Comparison of ENCODE assay signal across 30 cellular contexts in the genomic region with DNA sequence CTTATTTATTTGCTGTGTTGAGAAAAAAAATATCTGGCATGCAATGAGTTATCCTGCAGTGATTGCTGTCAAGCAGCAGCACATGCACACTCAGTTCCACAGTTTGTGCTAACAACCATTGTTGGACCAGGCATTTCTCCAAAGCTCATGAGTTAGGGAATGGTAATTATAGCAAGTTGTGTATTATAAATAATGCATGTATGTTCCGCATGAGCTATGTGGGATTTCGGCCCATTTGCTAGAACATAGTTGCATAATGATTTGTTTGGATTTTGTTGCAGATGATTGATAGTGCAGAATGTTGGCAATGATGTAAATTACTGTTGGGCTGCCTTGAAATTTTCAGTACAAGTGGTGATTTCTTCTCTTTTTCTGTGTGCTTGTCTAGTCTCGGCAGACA. TPM values are rescaled to one million over a fixed set of nuclear protein-coding genes. Genes with fewer than 3 reads are reported as not detected.
A peak's percentile ranks its signal among the peaks of the same experiment; 100 is the strongest.
DNase-seq lines count a peak whose midpoint lies in the region; ATAC-seq and TF ChIP-seq lines count a peak whose summit lies in the region.
"Had no signal": no experiment of that assay in that cellular context is flagged by ENCODE, and none has a peak within 500 bp of the region (broad histone marks: within the 10 kb centered on the region; RNA-seq: fewer than 3 reads in every experiment).

No MANE protein-coding gene starts in this region.

- no peaks in the 10 kb centered on the region for H3K9me2 ChIP-seq in OCI-LY1 (ENCODE audit: low read depth, low read length)

- no peak for TF ChIP-seq POLR2A in uterus (IDR thresholded peaks at IDR 0.05)

- H3K27ac ChIP-seq in 22Rv1 (peak overlapping the region; percentile 81), OCI-LY1 (ENCODE audit: low read depth, low read length, poor library complexity, severe bottlenecking) (peak overlapping the region; percentile 44), uterus (no peak overlapping the region)
- H3K27ac ChIP-seq: esophagus squamous epithelium, gastrocnemius medialis, left lung, SJSA1, upper lobe of left lung had no signal

- H3K36me3 Mint-ChIP-seq in glutamatergic neuron (ENCODE audit: unreplicated experiment) = no peaks in the 10 kb centered on the region
- H3K36me3 Mint-ChIP-seq: activated naive CD4-positive, alpha-beta T cell treated with anti-CD3 and anti-CD28 coated beads, Interleukin-2, amount 50 U/mL, for 72 hours; immature natural killer cell; mesothelial cell of epicardium; naive B cell had no signal

- no peak for TF ChIP-seq RAD21 in Ishikawa (IDR thresholded peaks at IDR 0.05; ENCODE audit: low read depth)

- H3K9me3 ChIP-seq in OCI-LY1 (ENCODE audit: low read length) (no peaks in the 10 kb centered on the region), uterus (no peaks in the 10 kb centered on the region)
- H3K9me3 ChIP-seq: esophagus squamous epithelium, gastrocnemius medialis, left lung, SJSA1, upper lobe of left lung had no signal

- H3K4me3 ChIP-seq in OCI-LY1 (ENCODE audit: low read depth, low read length, poor library complexity, severe bottlenecking) (peak overlapping the region; percentile 42), uterus (no peak overlapping the region)
- H3K4me3 ChIP-seq: esophagus squamous epithelium, gastrocnemius medialis, left lung, SJSA1, upper lobe of left lung had no signal

- no peak overlapping the region for H3K9ac ChIP-seq in OCI-LY1 (ENCODE audit: low read length)

- H3K36me3 ChIP-seq in OCI-LY1 (ENCODE audit: insufficient read depth, low read length) = no peaks in the 10 kb centered on the region
- no peaks in the 10 kb centered on the region for H3K36me3 ChIP-seq in uterus
- H3K36me3 ChIP-seq: esophagus squamous epithelium, gastrocnemius medialis, left lung, SJSA1, upper lobe of left lung had no signal

- peaks cover 49% of the 10 kb centered on the region for H3K4me1 Mint-ChIP-seq in glutamatergic neuron (ENCODE audit: low read depth, unreplicated experiment)
- H3K4me1 Mint-ChIP-seq: activated CD4-positive, alpha-beta memory T cell treated with anti-CD3 and anti-CD28 coated beads, Interleukin-2, amount 10 ng/mL, durations not matched to agents 7 days and 5 days; IgD-negative memory B cell; immature natural killer cell; naive B cell had no signal

- TF ChIP-seq EP300 in Ishikawa (IDR thresholded peaks at IDR 0.05; ENCODE audit: borderline replicate concordance) = peak; percentile 42; the same call in 1 of the 2 replicates

- H3K27me3 ChIP-seq in OCI-LY1 (ENCODE audit: insufficient read depth, low read length) (no peaks in the 10 kb centered on the region), uterus (no peaks in the 10 kb centered on the region)
- H3K27me3 ChIP-seq: esophagus squamous epithelium, gastrocnemius medialis, left lung, SJSA1, upper lobe of left lung had no signal

- no peaks in the 10 kb centered on the region for H4K20me1 ChIP-seq in OCI-LY1 (ENCODE audit: insufficient read depth, low read length)

- DNase-seq in glutamatergic neuron (no peak), uterus (no peak)
- DNase-seq: ACHN; activated CD4-positive, alpha-beta memory T cell treated with anti-CD3 and anti-CD28 coated beads, Interleukin-2, amount 10 ng/mL, durations not matched to agents 7 days and 5 days; activated CD4-positive, CD25-positive, alpha-beta regulatory T cell treated with anti-CD3 and anti-CD28 coated beads, Interleukin-2, amount 50 U/mL, for 72 hours; DMS53; esophagus squamous epithelium; gastrocnemius medialis; H7; hypothalamus; immature natural killer cell; left lung; naive B cell; NCI-H1105; NCI-H2029; NCI-H510A; stimulated activated CD4-positive, alpha-beta T cell treated with anti-CD3 and anti-CD28 coated beads, Interleukin-2, amount 100 ng/mL, for 48 hours; upper lobe of left lung had no signal

- peaks cover 8% of the 10 kb centered on the region for H3K27me3 Mint-ChIP-seq in glutamatergic neuron (ENCODE audit: unreplicated experiment)
- H3K27me3 Mint-ChIP-seq: activated CD4-positive, alpha-beta memory T cell treated with anti-CD3 and anti-CD28 coated beads, Interleukin-2, amount 10 ng/mL, durations not matched to agents 7 days and 5 days; IgD-negative memory B cell; naive B cell had no signal

- TF ChIP-seq CTCF in 22Rv1 (IDR thresholded peaks at IDR 0.05) = no peak
- TF ChIP-seq CTCF in OCI-LY1 (IDR thresholded peaks at IDR 0.05; ENCODE audit: low read length) = no peak
- TF ChIP-seq CTCF in glutamatergic neuron (IDR thresholded peaks at IDR 0.05; ENCODE audit: partially characterized antibody, unreplicated experiment) = no peak
- no peak for TF ChIP-seq CTCF in uterus (IDR thresholded peaks at IDR 0.05)

- peak overlapping the region; percentile 75 for H3K27ac Mint-ChIP-seq in glutamatergic neuron (ENCODE audit: unreplicated experiment)
- H3K27ac Mint-ChIP-seq: activated CD4-positive, alpha-beta memory T cell treated with anti-CD3 and anti-CD28 coated beads, Interleukin-2, amount 10 ng/mL, durations not matched to agents 7 days and 5 days; activated naive CD4-positive, alpha-beta T cell treated with anti-CD3 and anti-CD28 coated beads, Interleukin-2, amount 50 U/mL, for 72 hours; IgD-negative memory B cell; immature natural killer cell; mesothelial cell of epicardium; naive B cell had no signal

- H3K79me2 ChIP-seq in OCI-LY1 (ENCODE audit: insufficient read depth, low read length) = no peaks in the 10 kb centered on the region

- no peak overlapping the region for H3K4me3 Mint-ChIP-seq in glutamatergic neuron (ENCODE audit: unreplicated experiment)
- H3K4me3 Mint-ChIP-seq: activated CD4-positive, alpha-beta memory T cell treated with anti-CD3 and anti-CD28 coated beads, Interleukin-2, amount 10 ng/mL, durations not matched to agents 7 days and 5 days; immature natural killer cell; mesothelial cell of epicardium; naive B cell had no signal

- peak overlapping the region; percentile 34; the same call in 1 of the 2 replicates for H2AFZ ChIP-seq in OCI-LY1 (ENCODE audit: low read length)

- H3F3A ChIP-seq in OCI-LY1 (ENCODE audit: insufficient read depth, low read length) = 0 out of 2 replicates have a peak, but pooled peaks cover 2% of the 10 kb centered on the region

- H3K4me1 ChIP-seq in OCI-LY1 (ENCODE audit: insufficient read depth, low read length, severe bottlenecking) (peaks cover 54% of the 10 kb centered on the region), uterus (no peaks in the 10 kb centered on the region)
- H3K4me1 ChIP-seq: esophagus squamous epithelium, gastrocnemius medialis, left lung, SJSA1, upper lobe of left lung had no signal

- intact Hi-C loops in uterus (cut with DNase I; ENCODE audit: low total_unique reads) = no loop called here

- H3K4me2 ChIP-seq in OCI-LY1 (ENCODE audit: low read length) = peak overlapping the region; percentile 57

- ATAC-seq in GM18909 (IDR thresholded peaks at IDR 0.05; ENCODE audit: poor library complexity, unreplicated experiment) = no peak
- no peak for ATAC-seq in SK-N-SH treated with all-trans-retinoic acid at 6 μM for 48 hours
- no peak for ATAC-seq in HG03442 (IDR thresholded peaks at IDR 0.05; ENCODE audit: unreplicated experiment)
- ATAC-seq: gastrocnemius medialis, left lung had no signal

- peaks cover 12% of the 10 kb centered on the region for H3K9me3 Mint-ChIP-seq in glutamatergic neuron (ENCODE audit: unreplicated experiment)
- H3K9me3 Mint-ChIP-seq: activated CD4-positive, alpha-beta memory T cell treated with anti-CD3 and anti-CD28 coated beads, Interleukin-2, amount 10 ng/mL, durations not matched to agents 7 days and 5 days; activated naive CD4-positive, alpha-beta T cell treated with anti-CD3 and anti-CD28 coated beads, Interleukin-2, amount 50 U/mL, for 72 hours; IgD-negative memory B cell; mesothelial cell of epicardium had no signal

TF ChIP-seq in Ishikawa, 13 proteins besides CTCF, POLR2A, EP300 and RAD21 (continues in another document):
- TF ChIP-seq ZBTB7A (IDR thresholded peaks at IDR 0.05; ENCODE audit: low read depth) = no peak
- TF ChIP-seq YY1 (IDR thresholded peaks at IDR 0.05; ENCODE audit: low read depth) = no peak
- TF ChIP-seq CEBPB (IDR thresholded peaks at IDR 0.05) = peak; percentile 61; the same call in 1 of the 2 replicates
- TF ChIP-seq, protein P1, sequence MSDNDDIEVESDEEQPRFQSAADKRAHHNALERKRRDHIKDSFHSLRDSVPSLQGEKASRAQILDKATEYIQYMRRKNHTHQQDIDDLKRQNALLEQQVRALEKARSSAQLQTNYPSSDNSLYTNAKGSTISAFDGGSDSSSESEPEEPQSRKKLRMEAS (IDR thresholded peaks at IDR 0.05) = peak; percentile 27; the same call in 1 of the 2 replicates
- TF ChIP-seq TCF12 (IDR thresholded peaks at IDR 0.05; ENCODE audit: low read depth) = no peak
- TF ChIP-seq TEAD4 (IDR thresholded peaks at IDR 0.05) = peak; percentile 26; the same call in 1 of the 2 replicates
- no peak for TF ChIP-seq EGR1 (IDR thresholded peaks at IDR 0.05)
- TF ChIP-seq, protein P2, sequence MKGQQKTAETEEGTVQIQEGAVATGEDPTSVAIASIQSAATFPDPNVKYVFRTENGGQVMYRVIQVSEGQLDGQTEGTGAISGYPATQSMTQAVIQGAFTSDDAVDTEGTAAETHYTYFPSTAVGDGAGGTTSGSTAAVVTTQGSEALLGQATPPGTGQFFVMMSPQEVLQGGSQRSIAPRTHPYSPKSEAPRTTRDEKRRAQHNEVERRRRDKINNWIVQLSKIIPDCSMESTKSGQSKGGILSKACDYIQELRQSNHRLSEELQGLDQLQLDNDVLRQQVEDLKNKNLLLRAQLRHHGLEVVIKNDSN (IDR thresholded peaks at IDR 0.05) = no peak
- peak; percentile 62 for TF ChIP-seq NFIC (IDR thresholded peaks at IDR 0.05)

TF ChIP-seq in SK-N-SH treated with all-trans-retinoic acid at 6 μM for 48 hours, 23 proteins besides CTCF, POLR2A, EP300 and RAD21 (continues in another document):
- TF ChIP-seq OSR1 (CRISPR knock-in tag; IDR thresholded peaks at IDR 0.05) = no peak
- no peak for TF ChIP-seq SNAI2 (CRISPR knock-in tag; IDR thresholded peaks at IDR 0.05)
- no peak for TF ChIP-seq ZNF565 (CRISPR knock-in tag; conservative IDR thresholded peaks at IDR 0.05; ENCODE audit: low read depth)
- TF ChIP-seq ZC3H10 (CRISPR knock-in tag; IDR thresholded peaks at IDR 0.05) = no peak

RNA-seq across cellular contexts. Expression of a gene that starts 10.7 kb away (rescaled TPM):
- 3.6 TPM for total RNA-seq in glutamatergic neuron (ENCODE audit: unreplicated experiment)
- total RNA-seq in uterus = under 1 TPM in 2 of 4 donors, not detected in 2; 0.69 to 0.91 TPM
- total RNA-seq: activated CD4-positive, alpha-beta memory T cell treated with anti-CD3 and anti-CD28 coated beads, Interleukin-2, amount 10 ng/mL, durations not matched to agents 7 days and 5 days; activated naive CD4-positive, alpha-beta T cell treated with anti-CD3 and anti-CD28 coated beads, Interleukin-2, amount 50 U/mL, for 72 hours; esophagus squamous epithelium; omental fat pad; SJSA1; T-helper 1 cell treated with Interleukin-12 subunit alpha and Interleukin-12 subunit beta and Interleukin-4 antibody, amounts not matched to agents 30 ng/mL and 1 ng/mL, for 36 hours; upper lobe of left lung had no signal

Comparison
In these comparisons a context has a peak if more than half of its experiments do, and no peak if none do; other contexts are left out.
1. H3K27ac ChIP-seq: peak in 22Rv1 (single experiment) and OCI-LY1 (single experiment); none in uterus (0 of 2).